Comparison of ENCODE assay signal across 19 cellular contexts in the genomic region with DNA sequence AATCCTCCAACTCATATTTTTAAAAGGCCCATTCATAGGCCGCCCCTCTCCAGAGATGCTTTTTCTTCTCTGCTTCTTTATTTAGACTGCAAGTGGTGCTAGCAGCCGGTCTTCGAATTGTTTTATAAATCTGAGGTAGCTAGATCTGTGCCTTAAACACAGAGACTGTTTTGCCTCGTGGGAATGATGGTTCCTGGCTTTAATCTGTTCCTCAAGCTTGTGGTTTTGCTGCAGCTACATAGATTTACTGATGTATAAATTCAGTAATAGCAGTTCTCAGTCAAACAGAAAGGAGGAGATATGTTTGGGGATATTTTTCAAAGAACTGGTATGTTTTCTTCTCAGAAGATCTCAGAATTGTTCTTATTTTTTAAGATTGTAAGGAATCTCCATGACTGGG. TPM values are rescaled to one million over a fixed set of nuclear protein-coding genes. Genes with fewer than 3 reads are reported as not detected.
A peak's percentile ranks its signal among the peaks of the same experiment; 100 is the strongest.
DNase-seq lines count a peak whose midpoint lies in the region; TF ChIP-seq lines count a peak whose summit lies in the region.
"Had no signal": no experiment of that assay in that cellular context is flagged by ENCODE, and none has a peak within 500 bp of the region (broad histone marks: within the 10 kb centered on the region; RNA-seq: fewer than 3 reads in every experiment).

No MANE protein-coding gene starts in this region.

- no peaks in the 10 kb centered on the region for H3K27me3 ChIP-seq in H9 (ENCODE audit: insufficient read depth, low read length)
- no peaks in the 10 kb centered on the region for H3K27me3 ChIP-seq in SK-N-SH (ENCODE audit: insufficient read depth)

- H2BK12ac ChIP-seq in H9 (ENCODE audit: insufficient read length, low read depth, low read length), result no peak overlapping the region

- TF ChIP-seq RAD21 in SK-N-SH (IDR thresholded peaks at IDR 0.05; ENCODE audit: low read length), result no peak

- no peaks in the 10 kb centered on the region for H3K9me3 Mint-ChIP-seq in activated naive CD4-positive, alpha-beta T cell treated with anti-CD3 and anti-CD28 coated beads, Interleukin-2, amount 10 ng/mL, durations not matched to agents 7 days and 5 days
- no peaks in the 10 kb centered on the region for H3K9me3 Mint-ChIP-seq in H9
- no peaks in the 10 kb centered on the region for H3K9me3 Mint-ChIP-seq in activated T-helper 2 cell treated with anti-CD3 and anti-CD28 coated beads, Interferon-gamma antibody, Interleukin-2, Interleukin-4, amounts not matched to agents 10 μg/mL and 5 μg/mL and 100 μg/mL, durations not matched to agents 14 hours and 24 hours and 36 hours
- H3K9me3 Mint-ChIP-seq: CD4-positive, alpha-beta T cell had no signal

- H3K4me1 ChIP-seq in H9 (ENCODE audit: insufficient read depth, low read length) (peaks cover 9% of the 10 kb centered on the region; the same call in 1 of the 2 replicates), SK-N-SH (ENCODE audit: control insufficient read depth in 1 of 2, insufficient read depth in 2 of 2, low read depth in 1 of 2, low read length in 1 of 2) (no peaks in the 10 kb centered on the region)

- peak overlapping the region; percentile 16 for H3K27ac Mint-ChIP-seq in activated naive CD4-positive, alpha-beta T cell treated with anti-CD3 and anti-CD28 coated beads, Interleukin-2, amount 10 ng/mL, durations not matched to agents 7 days and 5 days
- H3K27ac Mint-ChIP-seq in H9, result peak overlapping the region in 2 of 3 experiments; percentile 21 to 73; a peak in 3 of 7 replicates
- peak overlapping the region; percentile 73 for H3K27ac Mint-ChIP-seq in activated T-helper 2 cell treated with anti-CD3 and anti-CD28 coated beads, Interferon-gamma antibody, Interleukin-2, Interleukin-4, amounts not matched to agents 10 μg/mL and 5 μg/mL and 100 μg/mL, durations not matched to agents 14 hours and 24 hours and 36 hours
- H3K27ac Mint-ChIP-seq: CD4-positive, alpha-beta T cell had no signal

- no peak overlapping the region for H4K8ac ChIP-seq in H9 (replicated peaks; ENCODE audit: insufficient read length, low read depth, low read length)

- H3K18ac ChIP-seq in H9 (ENCODE audit: insufficient read length, low read depth, low read length), result no peak overlapping the region

- H2BK120ac ChIP-seq in H9 (ENCODE audit: low read depth, low read length, poor library complexity, severe bottlenecking), result no peak overlapping the region

- no peak overlapping the region for H3K4ac ChIP-seq in H9 (ENCODE audit: low read depth, low read length)

- H3K4me3 Mint-ChIP-seq in activated naive CD4-positive, alpha-beta T cell treated with anti-CD3 and anti-CD28 coated beads, Interleukin-2, amount 10 ng/mL, durations not matched to agents 7 days and 5 days, result no peak overlapping the region
- H3K4me3 Mint-ChIP-seq in H9, result no peak overlapping the region
- no peak overlapping the region for H3K4me3 Mint-ChIP-seq in activated T-helper 2 cell treated with anti-CD3 and anti-CD28 coated beads, Interferon-gamma antibody, Interleukin-2, Interleukin-4, amounts not matched to agents 10 μg/mL and 5 μg/mL and 100 μg/mL, durations not matched to agents 14 hours and 24 hours and 36 hours (ENCODE audit: low read depth)
- H3K4me3 Mint-ChIP-seq: CD4-positive, alpha-beta T cell had no signal

- H3K9me3 ChIP-seq in H9 (ENCODE audit: control insufficient read depth, low read depth, low read length) (no peaks in the 10 kb centered on the region), SK-N-SH (no peaks in the 10 kb centered on the region)

- H3K4me3 ChIP-seq in SK-N-SH (ENCODE audit: low read depth in 2 of 2, low read length in 1 of 2), result no peak overlapping the region

- H3K79me2 ChIP-seq in H9 (ENCODE audit: insufficient read depth, low read length) (no peaks in the 10 kb centered on the region), SK-N-SH (ENCODE audit: insufficient read depth) (no peaks in the 10 kb centered on the region)

- no peaks in the 10 kb centered on the region for H3K36me3 ChIP-seq in SK-N-SH (replicated peaks in 1 of 2; ENCODE audit: control insufficient read depth in 1 of 2, insufficient read depth in 2 of 2, low read length in 1 of 2)

- H3K4me2 ChIP-seq in H9 (ENCODE audit: insufficient read depth, insufficient read length, low read length) (no peak overlapping the region), SK-N-SH (no peak overlapping the region)

- H2BK20ac ChIP-seq in H9 (ENCODE audit: low read depth, low read length, poor library complexity, severe bottlenecking), result no peak overlapping the region

- TF ChIP-seq CTCF in H9 (conservative IDR thresholded peaks at IDR 0.05), result no peak
- no peak for TF ChIP-seq CTCF in SK-N-SH (IDR thresholded peaks at IDR 0.05)

- no peak for TF ChIP-seq EP300 in SK-N-SH (IDR thresholded peaks at IDR 0.05; ENCODE audit: borderline replicate concordance in 1 of 2, low read depth in 1 of 2, low read length in 1 of 2)

- no peaks in the 10 kb centered on the region for H3F3A ChIP-seq in SK-N-SH (replicated peaks; ENCODE audit: insufficient read depth)

- no peaks in the 10 kb centered on the region for H3K23me2 ChIP-seq in H9 (ENCODE audit: insufficient read length, low read depth, low read length, poor library complexity, severe bottlenecking)

- no peak overlapping the region for H3K56ac ChIP-seq in H9 (ENCODE audit: insufficient read length, low read depth, low read length)

- H4K5ac ChIP-seq in H9 (ENCODE audit: insufficient read length, low read depth, low read length), result no peak overlapping the region

- H3K36me3 Mint-ChIP-seq in activated naive CD4-positive, alpha-beta T cell treated with anti-CD3 and anti-CD28 coated beads, Interleukin-2, amount 10 ng/mL, durations not matched to agents 7 days and 5 days, result peaks cover 32% of the 10 kb centered on the region
- peaks cover 12 to 17% (median 16%) of the 10 kb centered on the region in 3 experiments for H3K36me3 Mint-ChIP-seq in H9 (ENCODE audit: insufficient read depth in 1 of 3, low read depth in 3 of 3)
- H3K36me3 Mint-ChIP-seq in activated T-helper 2 cell treated with anti-CD3 and anti-CD28 coated beads, Interferon-gamma antibody, Interleukin-2, Interleukin-4, amounts not matched to agents 10 μg/mL and 5 μg/mL and 100 μg/mL, durations not matched to agents 14 hours and 24 hours and 36 hours (ENCODE audit: low read depth), result peaks cover 68% of the 10 kb centered on the region

- CTCF ChIA-PET in activated naive CD4-positive, alpha-beta T cell treated with anti-CD3 and anti-CD28 coated beads, Interleukin-2, amount 10 ng/mL, durations not matched to agents 7 days and 5 days (lab: Charles Lee), result interaction anchor here (1.1 to 1.5 kb wide), 3 partner anchors 45 to 120 kb away, joined by 3 to 4 read pairs (median 3); partner anchors contain the start of gene TNFRSF11A
- CTCF ChIA-PET in SK-N-SH (lab: Yijun Ruan, JAX), result no interaction called here

- peaks cover 39% of the 10 kb centered on the region for H3K4me1 Mint-ChIP-seq in activated naive CD4-positive, alpha-beta T cell treated with anti-CD3 and anti-CD28 coated beads, Interleukin-2, amount 10 ng/mL, durations not matched to agents 7 days and 5 days
- H3K4me1 Mint-ChIP-seq in H9, result peaks cover 44 to 51% of the 10 kb centered on the region in 2 experiments
- peaks cover 60% of the 10 kb centered on the region for H3K4me1 Mint-ChIP-seq in activated T-helper 2 cell treated with anti-CD3 and anti-CD28 coated beads, Interferon-gamma antibody, Interleukin-2, Interleukin-4, amounts not matched to agents 10 μg/mL and 5 μg/mL and 100 μg/mL, durations not matched to agents 14 hours and 24 hours and 36 hours (ENCODE audit: low read depth)

- H2AK5ac ChIP-seq in H9 (ENCODE audit: insufficient read length, low read length), result no peak overlapping the region

- H4K20me1 ChIP-seq in H9 (ENCODE audit: control insufficient read depth, insufficient read depth, insufficient read length) (no peaks in the 10 kb centered on the region), SK-N-SH (ENCODE audit: insufficient read depth) (no peaks in the 10 kb centered on the region)

- H3K14ac ChIP-seq in H9 (ENCODE audit: insufficient read depth, low read length), result no peak overlapping the region

- no peak overlapping the region for H2BK15ac ChIP-seq in H9 (ENCODE audit: low read depth, low read length)

- intact Hi-C loops in activated T-helper 2 cell treated with anti-CD3 and anti-CD28 coated beads, Interferon-gamma antibody, Interleukin-2, Interleukin-4, amounts not matched to agents 10 μg/mL and 5 μg/mL and 100 μg/mL, durations not matched to agents 14 hours and 24 hours and 36 hours (cut with micrococcal nuclease), result loop anchor here (2.0 kb wide), 1 partner anchor 44 kb away; no protein-coding TSS in a partner anchor

- H2AFZ ChIP-seq in H9 (ENCODE audit: low read length) (no peak overlapping the region), SK-N-SH (ENCODE audit: low read depth) (no peak overlapping the region)

- no peaks in the 10 kb centered on the region for H3K9me2 ChIP-seq in SK-N-SH

- no peak overlapping the region for H3K23ac ChIP-seq in H9 (ENCODE audit: insufficient read length, low read depth, low read length)

- no peaks in the 10 kb centered on the region for H3K27me3 Mint-ChIP-seq in activated naive CD4-positive, alpha-beta T cell treated with anti-CD3 and anti-CD28 coated beads, Interleukin-2, amount 10 ng/mL, durations not matched to agents 7 days and 5 days
- no peaks in the 10 kb centered on the region; the same call in 1 of the 2 replicates for H3K27me3 Mint-ChIP-seq in H9 (ENCODE audit: low read depth)
- no peaks in the 10 kb centered on the region for H3K27me3 Mint-ChIP-seq in activated T-helper 2 cell treated with anti-CD3 and anti-CD28 coated beads, Interferon-gamma antibody, Interleukin-2, Interleukin-4, amounts not matched to agents 10 μg/mL and 5 μg/mL and 100 μg/mL, durations not matched to agents 14 hours and 24 hours and 36 hours (ENCODE audit: low read depth)
- H3K27me3 Mint-ChIP-seq: CD4-positive, alpha-beta T cell had no signal

- H4K91ac ChIP-seq in H9 (ENCODE audit: insufficient read length, low read depth, low read length), result no peak overlapping the region

- H3K9ac ChIP-seq in H9 (ENCODE audit: extremely low read depth, insufficient read length, low read length) (no peak overlapping the region), SK-N-SH (no peak overlapping the region)

- POLR2A ChIA-PET in SK-N-SH (lab: Yijun Ruan, JAX), result no interaction called here

- H3K79me1 ChIP-seq in H9 (ENCODE audit: insufficient read depth, low read depth, low read length, poor library complexity, severe bottlenecking), result no peaks in the 10 kb centered on the region

- no peak overlapping the region for H3K27ac ChIP-seq in H9 (ENCODE audit: insufficient read length, low read depth, low read length)
- H3K27ac ChIP-seq in SK-N-SH (ENCODE audit: low read depth in 2 of 2, low read length in 1 of 2), result no peak overlapping the region

- H2BK5ac ChIP-seq in H9 (ENCODE audit: insufficient read length, low read length), result no peak overlapping the region

- H3T11ph ChIP-seq in H9 (ENCODE audit: low read length), result no peak overlapping the region

- DNase-seq in activated naive CD4-positive, alpha-beta T cell treated with anti-CD3 and anti-CD28 coated beads, Interleukin-2, amount 10 ng/mL, durations not matched to agents 7 days and 5 days, result no peak
- no peak for DNase-seq in activated naive CD4-positive, alpha-beta T cell treated with Interleukin-2 at 50 U/mL for 16 hours
- DNase-seq in H9, result no peak
- no peak for DNase-seq in activated T-helper 2 cell treated with anti-CD3 and anti-CD28 coated beads, Interferon-gamma antibody, Interleukin-2, Interleukin-4, amounts not matched to agents 10 μg/mL and 5 μg/mL and 100 μg/mL, durations not matched to agents 14 hours and 24 hours and 36 hours (ENCODE audit: low spot score)
- DNase-seq in NCI-H2171 (lab: John Stamatoyannopoulos, UW), result no peak
- no peak for DNase-seq in D341Med (ENCODE audit: low spot score)
- DNase-seq in SK-N-SH, result no peak
- DNase-seq: AML-193; CD4-positive, alpha-beta T cell; KG1; MV-4-11; NCI-H187; NCI-H2107; NCI-H2227 treated with DMSO at 0.1 percent for 48 hours; NCI-H510A treated with DMSO at 0.1 percent for 48 hours; NCI-H774; PC-3; RPMI8226; SHP77 treated with DMSO at 0.1 percent for 48 hours had no signal

- WGBS in H9 (ENCODE audit: extremely low coverage, insufficient read length, low lambda C conversion rate), result no CpG with 5 or more reads among the region's 4 CpGs
- WGBS in SK-N-SH (ENCODE audit: low lambda C conversion rate), result 80% methylated on average over 4 of the region's 4 CpGs

RNA-seq across cellular contexts. Expression of gene TNFRSF11A, which starts 45.3 kb away (rescaled TPM):
- 7.8 and 8.1 TPM in 2 replicates for total RNA-seq in H9 (2021)
- 38.2 and 43.0 TPM in 2 replicates for total RNA-seq in activated T-helper 2 cell treated with anti-CD3 and anti-CD28 coated beads, Interferon-gamma antibody, Interleukin-2, Interleukin-4, amounts not matched to agents 10 μg/mL and 5 μg/mL and 100 μg/mL, durations not matched to agents 14 hours and 24 hours and 36 hours
- polyA plus RNA-seq in SK-N-SH (2012; rRNA removed), result 2.5 and 5.1 TPM in 2 replicates
- polyA plus RNA-seq in SK-N-SH (2012; cell fraction: cytosol; rRNA removed), result 1.7 and 2.8 TPM in 2 replicates
- 2.4 and 4.0 TPM in 2 replicates for polyA plus RNA-seq in SK-N-SH (2012; cell fraction: nucleus; rRNA removed)

Comparison
In these comparisons a context has a peak if more than half of its experiments do, and no peak if none do; other contexts are left out.
1. H3K27ac Mint-ChIP-seq: peak in every context shown above with its lines; median percentile 73 in activated T-helper 2 cell treated with anti-CD3 and anti-CD28 coated beads, Interferon-gamma antibody, Interleukin-2, Interleukin-4, amounts not matched to agents 10 μg/mL and 5 μg/mL and 100 μg/mL, durations not matched to agents 14 hours and 24 hours and 36 hours; 47 in H9; 16 in activated naive CD4-positive, alpha-beta T cell treated with anti-CD3 and anti-CD28 coated beads, Interleukin-2, amount 10 ng/mL, durations not matched to agents 7 days and 5 days.